In genomic region chr3:134453631-134454030, GRCh38 we compare ENCODE assay signal across 16 cellular contexts. TPM values are rescaled to one million over a fixed set of nuclear protein-coding genes. Genes with fewer than 3 reads are reported as not detected.
A peak's percentile ranks its signal among the peaks of the same experiment; 100 is the strongest.
DNase-seq lines count a peak whose midpoint lies in the region; ATAC-seq and TF ChIP-seq lines count a peak whose summit lies in the region.
"Had no signal": no experiment of that assay in that cellular context is flagged by ENCODE, and none has a peak within 500 bp of the region (broad histone marks: within the 10 kb centered on the region; RNA-seq: fewer than 3 reads in every experiment).

No MANE protein-coding gene starts in this region.

- H3K4me1 Mint-ChIP-seq in H9, result peaks cover 21 to 24% of the 10 kb centered on the region in 2 experiments
- H3K4me1 Mint-ChIP-seq: B cell, memory B cell had no signal

- H3K4me1 ChIP-seq in H9 (ENCODE audit: insufficient read depth, low read length), result no peaks in the 10 kb centered on the region
- H3K4me1 ChIP-seq in PC-3 (ENCODE audit: insufficient read depth, low read length), result no peaks in the 10 kb centered on the region
- H3K4me1 ChIP-seq in lower lobe of right lung, result peaks cover 11% of the 10 kb centered on the region
- H3K4me1 ChIP-seq: stomach had no signal

- H3K27me3 Mint-ChIP-seq in H9 (ENCODE audit: low read depth), result peaks cover 28% of the 10 kb centered on the region

- POLR2A ChIA-PET in PC-3 (lab: Charles Lee; ENCODE audit: unreplicated experiment), result no interaction called here

- H4K20me1 ChIP-seq in H9 (ENCODE audit: control insufficient read depth, insufficient read depth, insufficient read length) (no peaks in the 10 kb centered on the region), PC-3 (ENCODE audit: low read length) (no peaks in the 10 kb centered on the region)

- no peak overlapping the region for H2BK12ac ChIP-seq in H9 (ENCODE audit: insufficient read length, low read depth, low read length)

- no peaks in the 10 kb centered on the region for H3K36me3 ChIP-seq in PC-3 (ENCODE audit: low read depth, low read length)
- H3K36me3 ChIP-seq in lower lobe of right lung, result no peaks in the 10 kb centered on the region
- H3K36me3 ChIP-seq: stomach had no signal

- no CpG with 5 or more reads among the region's 6 CpGs for WGBS in H9 (ENCODE audit: extremely low coverage, insufficient read length, low lambda C conversion rate)

- no peak overlapping the region for H3T11ph ChIP-seq in H9 (ENCODE audit: low read length)

- H3K9me3 ChIP-seq in H9 (ENCODE audit: control insufficient read depth, low read depth, low read length) (no peaks in the 10 kb centered on the region), PC-3 (ENCODE audit: low read length) (no peaks in the 10 kb centered on the region), lower lobe of right lung (no peaks in the 10 kb centered on the region)
- H3K9me3 ChIP-seq: stomach had no signal

- H3K27ac ChIP-seq in C4-2B (no peak overlapping the region), H9 (ENCODE audit: insufficient read length, low read depth, low read length) (no peak overlapping the region), PC-3 (ENCODE audit: low read length) (no peak overlapping the region), coronary artery (no peak overlapping the region), lower lobe of right lung (no peak overlapping the region)
- H3K27ac ChIP-seq: stomach had no signal

- DNase-seq in H9, result peak; percentile 77
- no peak for DNase-seq in PC-3
- DNase-seq in fibroblast of villous mesenchyme (ENCODE audit: low read depth), result no peak
- DNase-seq in coronary artery (ENCODE audit: low spot score), result no peak
- DNase-seq in MV-4-11 (lab: John Stamatoyannopoulos, UW), result no peak
- no peak for DNase-seq in lower lobe of right lung
- DNase-seq: activated CD8-positive, alpha-beta memory T cell treated with anti-CD3 and anti-CD28 coated beads, Interleukin-2, amount 50 U/mL, for 4 hours; amniotic stem cell; GF-D8; hippocampal formation; NCI-H1930; stomach had no signal

- no peaks in the 10 kb centered on the region for H3F3A ChIP-seq in PC-3 (ENCODE audit: low read length, unreplicated experiment)

- H3K79me2 ChIP-seq in H9 (ENCODE audit: insufficient read depth, low read length) (no peaks in the 10 kb centered on the region), PC-3 (ENCODE audit: low read length) (no peaks in the 10 kb centered on the region)

- CTCF ChIA-PET in PC-3 (lab: Charles Lee), result no interaction called here

- no peak overlapping the region for H2BK20ac ChIP-seq in H9 (ENCODE audit: low read depth, low read length, poor library complexity, severe bottlenecking)

- H3K9me3 Mint-ChIP-seq in H9, result no peaks in the 10 kb centered on the region
- H3K9me3 Mint-ChIP-seq: memory B cell had no signal

- H3K4me3 ChIP-seq in PC-3 (ENCODE audit: low read length) (no peak overlapping the region), fibroblast of villous mesenchyme (ENCODE audit: low read depth, low read length) (no peak overlapping the region), coronary artery (no peak overlapping the region), lower lobe of right lung (no peak overlapping the region)
- H3K4me3 ChIP-seq: stomach had no signal

- intact Hi-C loops in PC-3 (cut with micrococcal nuclease) (no loop called here), lower lobe of right lung (cut with DNase I) (no loop called here)

- H3K9ac ChIP-seq in H9 (ENCODE audit: extremely low read depth, insufficient read length, low read length), result no peak overlapping the region
- H3K9ac ChIP-seq in PC-3 (ENCODE audit: low read length), result no peak overlapping the region

- H3K27me3 ChIP-seq in H9 (ENCODE audit: insufficient read depth, low read length) (no peaks in the 10 kb centered on the region), PC-3 (ENCODE audit: low read length) (no peaks in the 10 kb centered on the region), lower lobe of right lung (ENCODE audit: low read depth) (no peaks in the 10 kb centered on the region)
- H3K27me3 ChIP-seq: stomach had no signal

- no peak overlapping the region for H3K18ac ChIP-seq in H9 (ENCODE audit: insufficient read length, low read depth, low read length)

- H3K9me2 ChIP-seq in PC-3 (replicated peaks; ENCODE audit: low read length), result no peaks in the 10 kb centered on the region

- no TSS peak for BruUV-seq in PC-3 (replicated peaks; lab: Mats Ljungman, UMichigan)

- H3K27ac Mint-ChIP-seq in H9, result no peak overlapping the region; a peak in 1 of 7 replicates
- H3K27ac Mint-ChIP-seq: B cell, memory B cell had no signal

- H3K79me1 ChIP-seq in H9 (ENCODE audit: insufficient read depth, low read depth, low read length, poor library complexity, severe bottlenecking), result no peaks in the 10 kb centered on the region

- H3K4me2 ChIP-seq in H9 (ENCODE audit: insufficient read depth, insufficient read length, low read length) (no peak overlapping the region), PC-3 (ENCODE audit: low read length) (no peak overlapping the region)

- H2BK120ac ChIP-seq in H9 (ENCODE audit: low read depth, low read length, poor library complexity, severe bottlenecking), result no peak overlapping the region

- H2BK5ac ChIP-seq in H9 (ENCODE audit: insufficient read length, low read length), result no peak overlapping the region

- H3K14ac ChIP-seq in H9 (ENCODE audit: insufficient read depth, low read length), result no peak overlapping the region

- 0 out of 2 replicates have a peak, but pooled peaks have one; percentile 11 for TF ChIP-seq CTCF in C4-2B (conservative IDR thresholded peaks at IDR 0.05)
- TF ChIP-seq CTCF in H9 (conservative IDR thresholded peaks at IDR 0.05), result peak; percentile 74
- 0 out of 2 replicates have a peak, but pooled peaks have one; percentile 14 for TF ChIP-seq CTCF in PC-3 (conservative IDR thresholded peaks at IDR 0.05; ENCODE audit: low read depth, low read length)
- TF ChIP-seq CTCF in fibroblast of villous mesenchyme (IDR thresholded peaks at IDR 0.05; ENCODE audit: insufficient read depth, low read depth, low read length), result peak; percentile 31
- no peak for TF ChIP-seq CTCF in coronary artery (IDR thresholded peaks at IDR 0.05)
- no peak for TF ChIP-seq CTCF in lower lobe of right lung (IDR thresholded peaks at IDR 0.05)

- H3K4me3 Mint-ChIP-seq in H9, result no peak overlapping the region
- H3K4me3 Mint-ChIP-seq: B cell, memory B cell had no signal

- H3K4ac ChIP-seq in H9 (ENCODE audit: low read depth, low read length), result no peak overlapping the region

- H2AFZ ChIP-seq in H9 (ENCODE audit: low read length) (no peak overlapping the region), PC-3 (ENCODE audit: low read length) (no peak overlapping the region)

- no peak overlapping the region for H3K23ac ChIP-seq in H9 (ENCODE audit: insufficient read length, low read depth, low read length)

- ATAC-seq in PC-3, result no peak
- no peak for ATAC-seq in GM19328 (IDR thresholded peaks at IDR 0.05; ENCODE audit: unreplicated experiment)
- ATAC-seq in lower lobe of right lung, result no peak

- no peak overlapping the region for H2BK15ac ChIP-seq in H9 (ENCODE audit: low read depth, low read length)

- H4K91ac ChIP-seq in H9 (ENCODE audit: insufficient read length, low read depth, low read length), result no peak overlapping the region

- H3K23me2 ChIP-seq in H9 (ENCODE audit: insufficient read length, low read depth, low read length, poor library complexity, severe bottlenecking), result no peaks in the 10 kb centered on the region

- H4K8ac ChIP-seq in H9 (replicated peaks; ENCODE audit: insufficient read length, low read depth, low read length), result no peak overlapping the region

- H3K56ac ChIP-seq in H9 (ENCODE audit: insufficient read length, low read depth, low read length), result no peak overlapping the region

- no peak overlapping the region for H4K5ac ChIP-seq in H9 (ENCODE audit: insufficient read length, low read depth, low read length)

- no peaks in the 10 kb centered on the region for H3K36me3 Mint-ChIP-seq in H9 (ENCODE audit: insufficient read depth in 1 of 3, low read depth in 3 of 3)
- H3K36me3 Mint-ChIP-seq: memory B cell had no signal

- H2AK5ac ChIP-seq in H9 (ENCODE audit: insufficient read length, low read length), result no peak overlapping the region

RNA-seq across cellular contexts. Expression of gene ANAPC13, which starts 32.2 kb away (rescaled TPM):
- 40.8 and 42.8 TPM in 2 replicates for total RNA-seq in H9 (2021)
- 19.3 and 21.0 TPM in 2 replicates for total RNA-seq in PC-3 (2014; rRNA removed)
- total RNA-seq in fibroblast of villous mesenchyme, result 57.0 and 95.9 TPM in 2 replicates
- total RNA-seq in lower lobe of right lung, result 53.1 TPM

RNA-seq across cellular contexts. Expression of gene CEP63, which starts 32.2 kb away (rescaled TPM):
- total RNA-seq in H9 (2021) (15.0 and 16.2 TPM in 2 replicates), PC-3 (2014; rRNA removed) (15.4 and 38.1 TPM in 2 replicates), fibroblast of villous mesenchyme (13.8 and 21.9 TPM in 2 replicates), lower lobe of right lung (20.6 TPM)

Comparison
In these comparisons a context has a peak if more than half of its experiments do, and no peak if none do; other contexts are left out.
1. CTCF ChIP-seq: peak in C4-2B (single experiment), H9 (single experiment), PC-3 (single experiment) and fibroblast of villous mesenchyme (single experiment); none in coronary artery (single experiment) and lower lobe of right lung (single experiment).